Comparison of ENCODE assay signal across 13 cellular contexts in the genomic region with DNA sequence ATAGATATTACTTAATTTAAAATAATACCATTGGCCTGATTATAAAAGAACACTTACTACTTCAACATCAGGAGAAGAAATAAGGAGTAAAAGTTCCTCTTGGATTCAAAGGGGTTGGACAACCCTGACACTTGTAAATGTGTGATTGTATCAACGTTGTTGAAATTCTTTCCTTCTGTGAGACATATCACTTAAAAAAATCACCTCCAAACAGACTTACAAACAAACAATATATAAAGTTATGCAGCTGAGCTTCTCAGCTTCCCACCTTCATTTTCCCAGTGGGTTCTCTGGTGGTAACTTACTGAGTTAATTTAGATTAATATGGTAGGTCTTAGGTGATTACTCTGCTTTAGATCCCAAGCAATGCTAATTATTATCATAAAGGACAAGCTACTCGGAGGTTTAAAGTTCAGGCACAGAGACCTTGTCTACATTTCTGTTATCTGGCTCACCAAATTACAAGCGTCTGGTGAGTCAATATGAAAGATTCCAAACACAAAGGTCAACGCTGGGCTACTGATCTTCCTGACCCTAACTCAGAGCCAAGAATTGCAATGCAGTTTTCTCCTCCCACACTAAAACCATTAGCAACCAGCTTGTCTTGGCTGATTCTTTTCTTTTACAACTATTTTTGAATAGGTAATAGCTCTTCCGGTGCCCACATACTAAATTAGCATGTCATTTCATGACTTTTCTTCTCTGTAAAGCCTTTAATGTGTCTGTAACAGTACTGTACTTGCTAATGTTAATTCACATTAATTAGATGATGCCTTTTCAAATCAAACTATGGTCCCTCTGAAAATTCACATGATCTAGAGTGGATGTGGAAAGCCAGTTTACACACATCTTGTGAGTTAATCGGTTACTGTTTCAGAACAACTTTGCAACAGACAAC.
DNase-seq lines count a peak whose midpoint lies in the region; ATAC-seq lines count a peak whose summit lies in the region.
"Had no signal": no experiment of that assay in that cellular context is flagged by ENCODE, and none has a peak within 500 bp of the region (broad histone marks: within the 10 kb centered on the region; RNA-seq: fewer than 3 reads in every experiment).

No MANE protein-coding gene starts in this region.

- H3K36me3 ChIP-seq in SJSA1 = no peaks in the 10 kb centered on the region
- H3K36me3 ChIP-seq in trophoblast cell (ENCODE audit: control insufficient read depth in 1 of 2, insufficient read depth in 2 of 2, low read length in 2 of 2) = no peaks in the 10 kb centered on the region

- H3K4me3 ChIP-seq in SJSA1 (no peak overlapping the region), trophoblast cell (ENCODE audit: low read depth, low read length) (no peak overlapping the region)
- H3K4me3 ChIP-seq: skin epidermis had no signal

- DNase-seq in GM03348 (ENCODE audit: low spot score) (peak; percentile 52), SJSA1 (ENCODE audit: low read depth in 1 of 2, low spot score in 2 of 2) (peak in 1 of 2 experiments; percentile 52), fibroblast of peridontal ligament (ENCODE audit: extremely low read depth) (peak; percentile 74), trophoblast cell (peak; percentile 89 to 97), NCI-H526 treated with DMSO at 0.1 percent for 48 hours (lab: John Stamatoyannopoulos, UW) (no peak)
- DNase-seq in stimulated activated CD4-positive, alpha-beta T cell treated with anti-CD3 and anti-CD28 coated beads, Interleukin-15, amount 100 ng/mL, for 24 hours = no peak
- no peak for DNase-seq in activated CD4-positive, alpha-beta memory T cell treated with anti-CD3 and anti-CD28 coated beads for 36 hours
- DNase-seq: activated CD4-positive, alpha-beta T cell treated with anti-CD3 and anti-CD28 coated beads, Interleukin-2, amount 10 ng/mL, durations not matched to agents 7 days and 5 days; left cardiac atrium; NCI-H2029 had no signal

- H2BK120ac ChIP-seq in trophoblast cell (ENCODE audit: insufficient read depth, low read length, poor library complexity) = no peak overlapping the region

- no peak overlapping the region for H4K8ac ChIP-seq in trophoblast cell (ENCODE audit: low read depth, low read length)

- H3K27me3 ChIP-seq in SJSA1 (replicated peaks) = no peaks in the 10 kb centered on the region
- no peaks in the 10 kb centered on the region for H3K27me3 ChIP-seq in trophoblast cell (ENCODE audit: insufficient read depth, low read length)

- no peak overlapping the region for H2AFZ ChIP-seq in trophoblast cell (ENCODE audit: insufficient read depth, low read length, poor library complexity)

- no peak overlapping the region for H3K18ac ChIP-seq in trophoblast cell (ENCODE audit: low read length)

- H2BK5ac ChIP-seq in trophoblast cell (ENCODE audit: low read depth, low read length, poor library complexity) = no peak overlapping the region

- H3K79me2 ChIP-seq in trophoblast cell (ENCODE audit: control insufficient read depth, insufficient read depth, low read length, poor library complexity) = no peaks in the 10 kb centered on the region

- peaks cover 10% of the 10 kb centered on the region for H3K4me1 ChIP-seq in SJSA1 (replicated peaks)
- peaks cover 5 to 7% of the 10 kb centered on the region in 2 experiments for H3K4me1 ChIP-seq in trophoblast cell (ENCODE audit: control insufficient read depth in 1 of 2, insufficient read depth in 2 of 2, low read length in 2 of 2)

- H2BK12ac ChIP-seq in trophoblast cell (ENCODE audit: low read length) = no peak overlapping the region

- POLR2A ChIA-PET in activated CD4-positive, alpha-beta memory T cell treated with anti-CD3 and anti-CD28 coated beads for 36 hours (lab: Charles Lee) = no interaction called here

- CTCF ChIA-PET in activated CD4-positive, alpha-beta memory T cell treated with anti-CD3 and anti-CD28 coated beads for 36 hours (lab: Charles Lee) = no interaction called here

- H3K36me3 Mint-ChIP-seq in activated CD4-positive, alpha-beta memory T cell treated with anti-CD3 and anti-CD28 coated beads for 36 hours = peaks cover 2% of the 10 kb centered on the region

- no peaks in the 10 kb centered on the region for H3K9me3 ChIP-seq in SJSA1 (replicated peaks)
- no peaks in the 10 kb centered on the region for H3K9me3 ChIP-seq in trophoblast cell (ENCODE audit: insufficient read depth, low read depth, low read length)

- peak overlapping the region; percentile 47 for H3K4me2 ChIP-seq in trophoblast cell (ENCODE audit: low read length)

- H3K4me3 Mint-ChIP-seq in activated CD4-positive, alpha-beta memory T cell treated with anti-CD3 and anti-CD28 coated beads for 36 hours = no peak overlapping the region
- H3K4me3 Mint-ChIP-seq: activated CD4-positive, alpha-beta T cell treated with anti-CD3 and anti-CD28 coated beads, Interleukin-2, amount 10 ng/mL, durations not matched to agents 7 days and 5 days; activated naive CD4-positive, alpha-beta T cell treated with anti-CD3 and anti-CD28 coated beads, Interleukin-2, amount 50 U/mL, for 24 hours had no signal

- no peak overlapping the region for H3K9ac ChIP-seq in trophoblast cell (ENCODE audit: low read length)

- H4K91ac ChIP-seq in trophoblast cell (ENCODE audit: low read depth, low read length) = no peak overlapping the region

- H2AK5ac ChIP-seq in trophoblast cell (ENCODE audit: low read length) = no peak overlapping the region

- H3K4ac ChIP-seq in trophoblast cell (ENCODE audit: low read depth, low read length) = no peak overlapping the region

- H4K12ac ChIP-seq in trophoblast cell (ENCODE audit: low read depth, low read length) = no peak overlapping the region

- H3K27me3 Mint-ChIP-seq in activated CD4-positive, alpha-beta memory T cell treated with anti-CD3 and anti-CD28 coated beads for 36 hours = no peaks in the 10 kb centered on the region
- H3K27me3 Mint-ChIP-seq: activated CD4-positive, alpha-beta T cell treated with anti-CD3 and anti-CD28 coated beads, Interleukin-2, amount 10 ng/mL, durations not matched to agents 7 days and 5 days; activated naive CD4-positive, alpha-beta T cell treated with anti-CD3 and anti-CD28 coated beads, Interleukin-2, amount 50 U/mL, for 24 hours had no signal

- peaks cover 2% of the 10 kb centered on the region for H3K4me1 Mint-ChIP-seq in activated CD4-positive, alpha-beta memory T cell treated with anti-CD3 and anti-CD28 coated beads for 36 hours (ENCODE audit: low read depth)
- H3K4me1 Mint-ChIP-seq: activated CD4-positive, alpha-beta T cell treated with anti-CD3 and anti-CD28 coated beads, Interleukin-2, amount 10 ng/mL, durations not matched to agents 7 days and 5 days had no signal

- WGBS in trophoblast cell (ENCODE audit: extremely low coverage, insufficient coverage, insufficient read length) = no CpG with 5 or more reads among the region's 6 CpGs

- no peak overlapping the region for H3K27ac Mint-ChIP-seq in activated CD4-positive, alpha-beta memory T cell treated with anti-CD3 and anti-CD28 coated beads for 36 hours
- H3K27ac Mint-ChIP-seq: activated CD4-positive, alpha-beta T cell treated with anti-CD3 and anti-CD28 coated beads, Interleukin-2, amount 10 ng/mL, durations not matched to agents 7 days and 5 days; activated naive CD4-positive, alpha-beta T cell treated with anti-CD3 and anti-CD28 coated beads, Interleukin-2, amount 50 U/mL, for 24 hours had no signal

- no peak overlapping the region for H3K14ac ChIP-seq in trophoblast cell (ENCODE audit: low read length)

- no peak for ATAC-seq in GM19023 (IDR thresholded peaks at IDR 0.05; ENCODE audit: unreplicated experiment)

- H3K27ac ChIP-seq in SJSA1 (peak overlapping the region; percentile 37), trophoblast cell (ENCODE audit: low read depth, low read length) (peak overlapping the region; percentile 74)
- H3K27ac ChIP-seq: skin epidermis had no signal

- H3K9me3 Mint-ChIP-seq in activated CD4-positive, alpha-beta memory T cell treated with anti-CD3 and anti-CD28 coated beads for 36 hours = no peaks in the 10 kb centered on the region
- H3K9me3 Mint-ChIP-seq: activated CD4-positive, alpha-beta T cell treated with anti-CD3 and anti-CD28 coated beads, Interleukin-2, amount 10 ng/mL, durations not matched to agents 7 days and 5 days; activated naive CD4-positive, alpha-beta T cell treated with anti-CD3 and anti-CD28 coated beads, Interleukin-2, amount 50 U/mL, for 24 hours had no signal

- intact Hi-C loops in activated CD4-positive, alpha-beta memory T cell treated with anti-CD3 and anti-CD28 coated beads for 36 hours (cut with micrococcal nuclease) = loop anchor here (10.0 kb wide), 2 partner anchors 115 to 345 kb away; partner anchors contain the start of gene SCFD2

- H3K79me1 ChIP-seq in trophoblast cell (ENCODE audit: low read length) = peaks cover 6% of the 10 kb centered on the region

- H3K23ac ChIP-seq in trophoblast cell (ENCODE audit: low read length) = no peak overlapping the region

Comparison
In these comparisons a context has a peak if more than half of its experiments do, and no peak if none do; other contexts are left out.
1. DNase-seq: peak in GM03348 (single experiment), fibroblast of peridontal ligament (single experiment) and trophoblast cell (2 of 2); none in stimulated activated CD4-positive, alpha-beta T cell treated with anti-CD3 and anti-CD28 coated beads, Interleukin-15, amount 100 ng/mL, for 24 hours (single experiment), activated CD4-positive, alpha-beta memory T cell treated with anti-CD3 and anti-CD28 coated beads for 36 hours (single experiment) and NCI-H526 treated with DMSO at 0.1 percent for 48 hours (single experiment).